ENCODE assay signal across 16 cellular contexts in the genomic region with DNA sequence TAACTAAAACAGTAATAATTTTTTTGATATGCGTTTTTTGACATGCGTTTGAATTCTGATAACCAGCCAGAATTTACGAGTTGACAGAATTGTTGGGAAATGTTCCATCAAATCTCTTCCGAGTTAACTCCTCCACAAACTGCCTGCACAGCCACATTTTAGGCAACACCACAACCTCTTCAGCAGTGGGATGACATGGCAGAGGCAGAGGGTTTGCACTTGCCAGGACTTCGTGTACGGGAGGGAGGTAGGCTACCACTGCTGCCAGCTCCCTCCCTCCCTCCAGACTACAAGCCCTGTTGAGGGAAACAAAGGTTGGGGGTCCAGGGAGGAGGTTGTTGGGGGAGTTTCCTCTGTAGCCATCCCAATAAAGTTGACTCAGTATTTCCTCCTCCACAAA. TPM values are rescaled to one million over a fixed set of nuclear protein-coding genes. Genes with fewer than 3 reads are reported as not detected.
A peak's percentile ranks its signal among the peaks of the same experiment; 100 is the strongest.
DNase-seq lines count a peak whose midpoint lies in the region; ATAC-seq and TF ChIP-seq lines count a peak whose summit lies in the region.
"Had no signal": no experiment of that assay in that cellular context is flagged by ENCODE, and none has a peak within 500 bp of the region (broad histone marks: within the 10 kb centered on the region; RNA-seq: fewer than 3 reads in every experiment).

No MANE protein-coding gene starts in this region.

- ATAC-seq in Right ventricle myocardium superior (ENCODE audit: poor library complexity) (peak; percentile 38), foreskin keratinocyte (peak; percentile 29), GM19467 (IDR thresholded peaks at IDR 0.05; ENCODE audit: unreplicated experiment) (no peak), GM18873 (IDR thresholded peaks at IDR 0.05; ENCODE audit: low FRiP score, unreplicated experiment) (no peak)

- H3K27ac ChIP-seq in foreskin keratinocyte (no peak overlapping the region), osteoblast (ENCODE audit: low read depth, low read length) (no peak overlapping the region), vagina (peak overlapping the region; percentile 48), spleen (peak overlapping the region in 4 of 8 donors; percentile 18 to 65 (median 53))
- H3K27ac ChIP-seq: thyroid gland had no signal

- H3K4me2 ChIP-seq in osteoblast (ENCODE audit: insufficient read depth, low read length): peak overlapping the region; percentile 84
- H3K4me2 ChIP-seq: SK-N-SH had no signal

- TF ChIP-seq CTCF in foreskin keratinocyte (conservative IDR thresholded peaks at IDR 0.05) (no peak), osteoblast (IDR thresholded peaks at IDR 0.05; ENCODE audit: extremely low read depth, low read depth, low read length) (no peak), vagina (IDR thresholded peaks at IDR 0.05) (no peak), spleen (IDR thresholded peaks at IDR 0.05 in 8 of 11, conservative IDR thresholded peaks at IDR 0.05 in 3 of 11) (no peak)

- H4K20me1 ChIP-seq in osteoblast (ENCODE audit: insufficient read depth, low read length): no peaks in the 10 kb centered on the region

- H3K4me1 ChIP-seq in foreskin keratinocyte (no peaks in the 10 kb centered on the region), osteoblast (ENCODE audit: insufficient read depth, low read length) (peaks cover 13% of the 10 kb centered on the region), vagina (peaks cover 20% of the 10 kb centered on the region), spleen (peaks cover 0 to 15% (median 1%) of the 10 kb centered on the region in 6 donors)
- H3K4me1 ChIP-seq: thyroid gland had no signal

- WGBS in spleen, 5 donors: 79 to 83% (median 81%) methylated on average over 6 of the region's 6 CpGs

- no peaks in the 10 kb centered on the region for H3K9me3 ChIP-seq in osteoblast (ENCODE audit: low read depth, low read length)
- H3K9me3 ChIP-seq in vagina: no peaks in the 10 kb centered on the region
- H3K9me3 ChIP-seq in spleen: no peaks in the 10 kb centered on the region
- H3K9me3 ChIP-seq: SK-N-SH, thyroid gland had no signal

- H3K36me3 ChIP-seq in osteoblast (ENCODE audit: insufficient read depth, low read length) (no peaks in the 10 kb centered on the region), vagina (no peaks in the 10 kb centered on the region), spleen (peaks cover 0 to 18% (median 0%) of the 10 kb centered on the region in 6 donors)
- H3K36me3 ChIP-seq: thyroid gland had no signal

- peak overlapping the region; percentile 56 for H3K4me3 ChIP-seq in osteoblast (ENCODE audit: insufficient read depth, low read length)
- H3K4me3 ChIP-seq in vagina: no peak overlapping the region
- no peak overlapping the region for H3K4me3 ChIP-seq in spleen
- H3K4me3 ChIP-seq: lung, thyroid gland had no signal

- DNase-seq in Right ventricle myocardium superior (no peak), cardiac septum (ENCODE audit: low spot score) (no peak), foreskin keratinocyte (no peak), osteoblast (ENCODE audit: insufficient read length, low spot score, missing footprints) (no peak), vagina (ENCODE audit: extremely low spot score in 2 of 2) (no peak), spleen (no peak)
- DNase-seq: activated CD4-positive, CD25-positive, alpha-beta regulatory T cell treated with anti-CD3 and anti-CD28 coated beads, Interleukin-2, amount 50 U/mL, for 72 hours; DMS153; naive B cell; NCI-H1092; stimulated activated CD4-positive, alpha-beta T cell treated with anti-CD3 and anti-CD28 coated beads, Interleukin-12 subunit alpha, Interleukin-12 subunit beta, amount 100 ng/mL, for 4 hours; thyroid gland had no signal

- TF ChIP-seq POLR2A in vagina (IDR thresholded peaks at IDR 0.05): no peak
- TF ChIP-seq POLR2A in spleen (IDR thresholded peaks at IDR 0.05): no peak

- no peaks in the 10 kb centered on the region for H3K79me2 ChIP-seq in osteoblast (ENCODE audit: insufficient read depth, low read length)

- intact Hi-C loops in Right ventricle myocardium superior (cut with DNase I): no loop called here
- intact Hi-C loops in cardiac septum (cut with DNase I): no loop called here
- intact Hi-C loops in vagina (cut with DNase I): no loop called here
- intact Hi-C loops in spleen (cut with DNase I; ENCODE audit: low total_unique reads): no loop called here

- H3K27me3 ChIP-seq in foreskin keratinocyte: no peaks in the 10 kb centered on the region
- H3K27me3 ChIP-seq in osteoblast (ENCODE audit: insufficient read depth, low read length): no peaks in the 10 kb centered on the region
- no peaks in the 10 kb centered on the region for H3K27me3 ChIP-seq in vagina
- no peaks in the 10 kb centered on the region for H3K27me3 ChIP-seq in spleen (replicated peaks in 1 of 7)
- H3K27me3 ChIP-seq: thyroid gland had no signal

- peak overlapping the region; percentile 98 for H2AFZ ChIP-seq in osteoblast (ENCODE audit: low read length)

RNA-seq across cellular contexts. Expression of a gene that starts 14.5 kb away (rescaled TPM):
- total RNA-seq in Right ventricle myocardium superior (18.7 TPM), cardiac septum (18.6 TPM), foreskin keratinocyte (17.5 and 20.5 TPM in 2 replicates), osteoblast (13.6 and 19.2 TPM in 2 replicates), vagina (6.6 TPM), spleen (10 to 100 TPM; 20.1 to 32.4 (median 25.1) TPM)
- polyA plus RNA-seq in foreskin keratinocyte (13.2 and 13.9 TPM in 2 replicates), spleen (10 to 100 TPM; 15.0 to 23.1 (median 18.4) TPM)

RNA-seq across cellular contexts. Expression of a gene that starts 43.4 kb away (rescaled TPM):
- 9.3 TPM for total RNA-seq in Right ventricle myocardium superior
- total RNA-seq in cardiac septum: 20.2 TPM
- 12.3 and 12.7 TPM in 2 replicates for total RNA-seq in foreskin keratinocyte
- polyA plus RNA-seq in foreskin keratinocyte: 2.4 and 2.9 TPM in 2 replicates
- total RNA-seq in osteoblast: 55.7 and 64.8 TPM in 2 replicates
- total RNA-seq in vagina: 21.9 TPM
- total RNA-seq in spleen: 10 to 100 TPM; 29.5 to 42.5 (median 36.3) TPM
- polyA plus RNA-seq in spleen: 1 to 10 TPM; 3.8 to 6.3 (median 5.1) TPM

Comparison
In these comparisons a context has a peak if more than half of its experiments do, and no peak if none do; other contexts are left out.
1. ATAC-seq: peak in Right ventricle myocardium superior (single experiment) and foreskin keratinocyte (single experiment); none in GM19467 (single experiment) and GM18873 (single experiment).